34 cellular contexts compared by ENCODE assay signal in the genomic region with DNA sequence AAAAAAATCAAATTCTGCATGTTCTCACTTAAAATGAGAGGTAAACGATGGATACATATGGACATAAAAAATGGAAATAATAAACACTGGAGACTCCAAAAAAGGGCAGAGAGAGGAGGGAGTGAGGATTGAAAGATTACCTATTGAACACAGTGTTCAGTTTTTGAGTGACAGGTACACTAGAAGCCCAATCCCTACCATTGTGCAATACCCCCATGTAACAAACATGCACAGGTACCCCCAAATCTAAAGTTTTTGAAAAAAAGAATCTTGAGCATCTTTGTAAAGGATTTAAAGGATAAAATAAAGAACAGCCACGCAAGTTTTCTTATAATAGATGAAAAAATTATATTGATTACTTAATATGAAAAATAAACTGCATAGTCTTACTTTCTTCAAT. TPM values are rescaled to one million over a fixed set of nuclear protein-coding genes. Genes with fewer than 3 reads are reported as not detected.
"Had no signal": no experiment of that assay in that cellular context is flagged by ENCODE, and none has a peak within 500 bp of the region (broad histone marks: within the 10 kb centered on the region; RNA-seq: fewer than 3 reads in every experiment).

No MANE protein-coding gene starts in this region.

- H3K27ac ChIP-seq: epithelial cell of prostate, esophagus squamous epithelium, gastrocnemius medialis, heart right ventricle, left lung, lower lobe of right lung had no signal

- ATAC-seq: effector memory CD8-positive, alpha-beta T cell; esophagus mucosa; gastrocnemius medialis; heart right ventricle; left cardiac atrium; left lung; left ventricle myocardium superior; lower lobe of right lung; mucosa of descending colon had no signal

- H3K4me3 ChIP-seq: esophagus squamous epithelium, gastrocnemius medialis, heart right ventricle, left lung, lower lobe of right lung, mucosa of descending colon had no signal

- FAIRE-seq: colon, endometrium, islet of Langerhans, keratinocyte had no signal

- H3K9me3 ChIP-seq: esophagus squamous epithelium, gastrocnemius medialis, heart right ventricle, left lung, lower lobe of right lung, mucosa of descending colon had no signal

- H3K36me3 ChIP-seq: esophagus squamous epithelium, gastrocnemius medialis, heart right ventricle, left lung, lower lobe of right lung had no signal

- DNase-seq: cortex of kidney; effector CD8-positive, alpha-beta T cell; effector memory CD8-positive, alpha-beta T cell; endodermal cell; erythroblast; esophagus squamous epithelium; foreskin fibroblast; foreskin melanocyte; gastrocnemius medialis; glutamatergic neuron; head of caudate nucleus; heart right ventricle; hippocampal formation; left cardiac atrium; left lung; left ventricle myocardium superior; lower lobe of right lung; mesenchymal stem cell; mucosa of descending colon; naive B cell had no signal

- H3K4me1 ChIP-seq: esophagus squamous epithelium, gastrocnemius medialis, heart right ventricle, left lung, lower lobe of right lung had no signal

RNA-seq across cellular contexts. Expression of a gene that starts 16.7 kb away (rescaled TPM):
- total RNA-seq: dermis microvascular lymphatic vessel endothelial cell, endodermal cell, esophagus mucosa, esophagus squamous epithelium, gastrocnemius medialis, glomerular endothelial cell, kidney epithelial cell, left cardiac atrium, left lung, left ventricle myocardium superior, lower leg skin, lower lobe of right lung, lung microvascular endothelial cell, mesenteric fat pad, mesothelial cell of epicardium, myocyte had no signal
- polyA plus RNA-seq: heart right ventricle, keratinocyte had no signal

RNA-seq across cellular contexts. Expression of a gene that starts 24.1 kb away (rescaled TPM):
- total RNA-seq: dermis microvascular lymphatic vessel endothelial cell, endodermal cell, esophagus mucosa, esophagus squamous epithelium, gastrocnemius medialis, glomerular endothelial cell, heart right ventricle, kidney epithelial cell, left cardiac atrium, left lung, left ventricle myocardium superior, lower leg skin, lower lobe of right lung, lung microvascular endothelial cell, mesenteric fat pad, mesothelial cell of epicardium, mucosa of descending colon, myocyte had no signal
- polyA plus RNA-seq: heart right ventricle, keratinocyte had no signal

RNA-seq across cellular contexts. Expression of a gene that starts 50.3 kb away (rescaled TPM):
- total RNA-seq: dermis microvascular lymphatic vessel endothelial cell, endodermal cell, esophagus mucosa, esophagus squamous epithelium, gastrocnemius medialis, glomerular endothelial cell, heart right ventricle, kidney epithelial cell, left cardiac atrium, left lung, left ventricle myocardium superior, lower leg skin, lower lobe of right lung, lung microvascular endothelial cell, mesenteric fat pad, mucosa of descending colon, myocyte had no signal
- polyA plus RNA-seq: heart right ventricle, keratinocyte had no signal
